In the genomic region with DNA sequence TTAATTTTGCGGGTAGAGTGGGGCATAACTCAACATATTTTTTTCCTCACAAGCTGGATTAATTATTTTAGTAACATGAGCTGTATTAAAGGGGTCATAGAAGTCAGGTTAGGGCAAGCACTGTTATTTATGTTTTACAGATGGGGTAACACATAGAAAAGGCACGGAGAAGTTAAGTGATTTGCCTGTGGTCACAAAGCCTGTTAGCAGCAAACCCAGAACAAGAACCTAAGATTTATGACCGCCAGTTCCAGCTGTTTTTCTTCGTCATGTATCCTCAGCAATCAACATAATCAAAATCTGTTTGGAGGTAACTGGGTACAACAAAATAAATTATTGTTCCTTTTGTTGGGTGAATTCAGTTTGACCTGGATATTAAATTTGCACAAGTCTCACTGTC, we compare ENCODE assay signal across 16 cellular contexts. TPM values are rescaled to one million over a fixed set of nuclear protein-coding genes. Genes with fewer than 3 reads are reported as not detected.
DNase-seq lines count a peak whose midpoint lies in the region; ATAC-seq and TF ChIP-seq lines count a peak whose summit lies in the region.
"Had no signal": no experiment of that assay in that cellular context is flagged by ENCODE, and none has a peak within 500 bp of the region (broad histone marks: within the 10 kb centered on the region; RNA-seq: fewer than 3 reads in every experiment).

No MANE protein-coding gene starts in this region.

- no peak overlapping the region for H2AFZ ChIP-seq in mammary epithelial cell (ENCODE audit: low read depth, low read length)

- no peaks in the 10 kb centered on the region for H3K9me3 ChIP-seq in mammary epithelial cell (replicated peaks; ENCODE audit: insufficient read depth, low read length)
- H3K9me3 ChIP-seq: SJCRH30 had no signal

- no peaks in the 10 kb centered on the region for H3K27me3 ChIP-seq in mammary epithelial cell (ENCODE audit: insufficient read depth, low read length)
- H3K27me3 ChIP-seq: SJCRH30 had no signal

- no peak for ATAC-seq in activated CD4-positive, alpha-beta T cell treated with anti-CD3 and anti-CD28 coated beads for 36 hours
- no peak for ATAC-seq in GM21786 (IDR thresholded peaks at IDR 0.05; ENCODE audit: unreplicated experiment)

- H3K27me3 Mint-ChIP-seq in MCF 10A (ENCODE audit: insufficient read depth, unreplicated experiment): no peaks in the 10 kb centered on the region
- peaks cover 26% of the 10 kb centered on the region for H3K27me3 Mint-ChIP-seq in activated CD4-positive, alpha-beta T cell treated with anti-CD3 and anti-CD28 coated beads for 36 hours

- no peak overlapping the region for H3K4me2 ChIP-seq in mammary epithelial cell (ENCODE audit: insufficient read depth, low read depth, low read length)

- dilution Hi-C loops in mammary epithelial cell (cut with HindIII; ENCODE audit: low sequenced_read_pairs): no loop called here

- no peaks in the 10 kb centered on the region for H4K20me1 ChIP-seq in mammary epithelial cell (ENCODE audit: insufficient read depth, low read length)

- H3K36me3 ChIP-seq in mammary epithelial cell (ENCODE audit: insufficient read depth, low read length): no peaks in the 10 kb centered on the region
- H3K36me3 ChIP-seq: SJCRH30 had no signal

- intact Hi-C loops in mammary epithelial cell (cut with micrococcal nuclease) (no loop called here), MCF 10A (cut with micrococcal nuclease) (no loop called here)
- intact Hi-C loops in activated CD4-positive, alpha-beta T cell treated with anti-CD3 and anti-CD28 coated beads for 36 hours (cut with DNase I, micrococcal nuclease): no loop called here

- H3K9me3 Mint-ChIP-seq in MCF 10A (ENCODE audit: unreplicated experiment): peaks cover under 1% of the 10 kb centered on the region
- H3K9me3 Mint-ChIP-seq in activated CD4-positive, alpha-beta T cell treated with anti-CD3 and anti-CD28 coated beads for 36 hours (ENCODE audit: low read depth): no peaks in the 10 kb centered on the region

- in situ Hi-C loops in mammary epithelial cell (cut with MboI; ENCODE audit: low sequenced_read_pairs in 2 of 2): loop anchor here in 1 of 2 donors (10.0 kb wide), 1 partner anchor 57 kb away; the partner anchor contains the start of gene BET1

- H3K36me3 Mint-ChIP-seq in MCF 10A (ENCODE audit: insufficient read depth, unreplicated experiment): no peaks in the 10 kb centered on the region
- H3K36me3 Mint-ChIP-seq in activated CD4-positive, alpha-beta T cell treated with anti-CD3 and anti-CD28 coated beads for 36 hours (ENCODE audit: low read depth): no peaks in the 10 kb centered on the region

- no peak overlapping the region for H3K27ac Mint-ChIP-seq in MCF 10A (ENCODE audit: low read depth, unreplicated experiment)
- H3K27ac Mint-ChIP-seq in activated CD4-positive, alpha-beta T cell treated with anti-CD3 and anti-CD28 coated beads for 36 hours: no peak overlapping the region

- H3K4me1 Mint-ChIP-seq in MCF 10A (ENCODE audit: insufficient read depth, unreplicated experiment): peaks cover 5% of the 10 kb centered on the region
- peaks cover 21% of the 10 kb centered on the region for H3K4me1 Mint-ChIP-seq in activated CD4-positive, alpha-beta T cell treated with anti-CD3 and anti-CD28 coated beads for 36 hours

- no peak overlapping the region for H3K9ac ChIP-seq in mammary epithelial cell (ENCODE audit: insufficient read depth, low read length)

- no peak overlapping the region for H3K27ac ChIP-seq in mammary epithelial cell (ENCODE audit: insufficient read depth, low read depth, low read length)
- H3K27ac ChIP-seq: SJCRH30 had no signal

- H3K79me2 ChIP-seq in mammary epithelial cell (ENCODE audit: insufficient read depth, low read length): no peaks in the 10 kb centered on the region

- DNase-seq in mammary epithelial cell (no peak), MCF 10A (ENCODE audit: unreplicated experiment) (no peak), RPMI7951 (ENCODE audit: low read depth) (peak; percentile 59), left kidney (ENCODE audit: low read depth, low spot score) (peak; percentile 64), NCI-H345 treated with DMSO at 0.1 percent for 48 hours (lab: John Stamatoyannopoulos, UW; ENCODE audit: unreplicated experiment) (no peak)
- no peak for DNase-seq in activated CD4-positive, alpha-beta T cell treated with anti-CD3 and anti-CD28 coated beads for 36 hours
- no peak for DNase-seq in stimulated activated CD4-positive, alpha-beta T cell treated with anti-CD3 and anti-CD28 coated beads, Interleukin-2, amount 100 ng/mL, for 24 hours
- DNase-seq: C1 segment of cervical spinal cord, DND-41, KG1, NCI-H1436, NCI-H2029, NCI-H510A treated with DMSO at 0.1 percent for 48 hours, SW 1271 had no signal

- no peak overlapping the region for H3K4me3 ChIP-seq in mammary epithelial cell (replicated peaks in 1 of 3; ENCODE audit: insufficient read depth in 1 of 3, low read depth in 2 of 3, low read length in 3 of 3)
- H3K4me3 ChIP-seq: SJCRH30 had no signal

- 66% methylated on average over 4 of the region's 4 CpGs for whole genome bisulfite sequencing in mammary epithelial cell (ENCODE audit: low coverage, missing lambda C conversion rate)

- POLR2A ChIA-PET in MCF 10A (lab: Yijun Ruan, JAX): interaction anchor here (1.0 kb wide), 1 partner anchor 8 kb away, joined by 3 read pairs; no protein-coding TSS in a partner anchor
- POLR2A ChIA-PET in activated CD4-positive, alpha-beta T cell treated with anti-CD3 and anti-CD28 coated beads for 36 hours (lab: Charles Lee): no interaction called here

- BruUV-seq in mammary epithelial cell (replicated peaks; lab: Mats Ljungman, UMichigan) (TSS peak; percentile 65), MCF 10A (replicated peaks; lab: Mats Ljungman, UMichigan) (no TSS peak)

- no peak overlapping the region for H3K4me3 Mint-ChIP-seq in MCF 10A (ENCODE audit: unreplicated experiment)
- no peak overlapping the region for H3K4me3 Mint-ChIP-seq in activated CD4-positive, alpha-beta T cell treated with anti-CD3 and anti-CD28 coated beads for 36 hours

- CTCF ChIA-PET in mammary epithelial cell (lab: Charles Lee; ENCODE audit: low non-redundant PET): no interaction called here
- CTCF ChIA-PET in MCF 10A (lab: Yijun Ruan, JAX): interaction anchor here (0.6 to 2.3 kb wide), 2 partner anchors 16 to 26 kb away, joined by 3 to 6 read pairs; no protein-coding TSS in a partner anchor
- CTCF ChIA-PET in activated CD4-positive, alpha-beta T cell treated with anti-CD3 and anti-CD28 coated beads for 36 hours (lab: Charles Lee): no interaction called here

- peaks cover 12% of the 10 kb centered on the region for H3K4me1 ChIP-seq in mammary epithelial cell (ENCODE audit: insufficient read depth, low read length)

- TF ChIP-seq CTCF in mammary epithelial cell (conservative IDR thresholded peaks at IDR 0.05 in 1 of 2, IDR thresholded peaks at IDR 0.05 in 1 of 2; ENCODE audit: extremely low read depth in 1 of 2, insufficient read depth in 1 of 2, low read depth in 1 of 2, low read length in 2 of 2): no peak
- TF ChIP-seq CTCF in MCF 10A (IDR thresholded peaks at IDR 0.05; ENCODE audit: unreplicated experiment): no peak

RNA-seq across cellular contexts. Expression of gene BET1, which starts 57.2 kb away (rescaled TPM):
- total RNA-seq in mammary epithelial cell (10 to 100 TPM; 20.8 to 29.0 TPM), MCF 10A (2022) (54.4 and 72.7 TPM in 2 replicates)
- 13.5 TPM for polyA plus RNA-seq in mammary epithelial cell
- 5.1 TPM for polyA minus RNA-seq in mammary epithelial cell
- total RNA-seq in RPMI7951 (2014; rRNA removed; shearing (Covaris generic)): 60.7 and 61.6 TPM in 2 replicates
- 10 to 100 TPM; 16.9 to 19.8 TPM for total RNA-seq in activated CD4-positive, alpha-beta T cell treated with anti-CD3 and anti-CD28 coated beads for 36 hours

Comparison
In these comparisons a context has a peak if more than half of its experiments do, and no peak if none do; other contexts are left out.
1. DNase-seq: peak in RPMI7951 (single experiment) and left kidney (single experiment); none in mammary epithelial cell (single experiment), MCF 10A (single experiment), activated CD4-positive, alpha-beta T cell treated with anti-CD3 and anti-CD28 coated beads for 36 hours (single experiment), stimulated activated CD4-positive, alpha-beta T cell treated with anti-CD3 and anti-CD28 coated beads, Interleukin-2, amount 100 ng/mL, for 24 hours (0 of 2) and NCI-H345 treated with DMSO at 0.1 percent for 48 hours (single experiment).